ENCODE assay signal across 9 cellular contexts in genomic region chr17:75666959-75667790, GRCh38. TPM values are rescaled to one million over a fixed set of nuclear protein-coding genes. Genes with fewer than 3 reads are reported as not detected.
DNase-seq lines count a peak whose midpoint lies in the region; ATAC-seq, FAIRE-seq and TF ChIP-seq lines count a peak whose summit lies in the region.
"Had no signal": no experiment of that assay in that cellular context is flagged by ENCODE, and none has a peak within 500 bp of the region (broad histone marks: within the 10 kb centered on the region; RNA-seq: fewer than 3 reads in every experiment).

Gene RECQL5, minus strand, starts transcription at chr17:75667154. Its CDS starts 597 bp downstream, at chr17:75666557.
Gene SAP30BP, plus strand, starts transcription at chr17:75667338. Its CDS starts 35 bp downstream, at chr17:75667373.

- H3K4me2 ChIP-seq in keratinocyte (ENCODE audit: control insufficient read depth, extremely low read depth, insufficient read depth, low read depth, low read length): peak within 1 kb of the TSS; percentile 98

- DNase-seq in AML-193 (lab: John Stamatoyannopoulos, UW) (peak; percentile 97 to 98), NCI-H524 (lab: John Stamatoyannopoulos, UW) (peak; percentile 100), cerebellum (ENCODE audit: low spot score) (peak; percentile 98), keratinocyte (ENCODE audit: low read depth, low spot score) (peak; percentile 90)
- DNase-seq in activated CD4-positive, alpha-beta T cell treated with anti-CD3 and anti-CD28 coated beads for 24 hours (ENCODE audit: low read depth in 2 of 2): peak; percentile 95 to 96
- DNase-seq in stimulated activated CD4-positive, alpha-beta T cell treated with anti-CD3 and anti-CD28 coated beads, Interleukin-15, amount 100 ng/mL, for 1 hour (ENCODE audit: low read depth in 1 of 2, low spot score in 1 of 2): peak; percentile 94 to 96

- no peaks in the 10 kb centered on the region for H3K9me3 ChIP-seq in keratinocyte (ENCODE audit: control insufficient read depth, low read depth, low read length)

- peaks cover 16 to 41% of the 10 kb centered on the region in 2 experiments for H3K36me3 ChIP-seq in keratinocyte (ENCODE audit: control insufficient read depth in 2 of 2, extremely low read depth in 1 of 2, insufficient read depth in 2 of 2, low read length in 2 of 2)

- TF ChIP-seq POLR2A in GM19193 (IDR thresholded peaks at IDR 0.05; ENCODE audit: extremely low read depth, insufficient read depth, insufficient read length): peak; percentile 73

- H3K27me3 ChIP-seq in keratinocyte (ENCODE audit: control insufficient read depth, extremely low read depth, insufficient read depth, low read length): no peaks in the 10 kb centered on the region

- peaks cover 4% of the 10 kb centered on the region for H4K20me1 ChIP-seq in keratinocyte (ENCODE audit: control insufficient read depth, extremely low read depth, insufficient read depth, low read length)

- peak; percentile 88 for ATAC-seq in HG03439 (IDR thresholded peaks at IDR 0.05; ENCODE audit: unreplicated experiment)

- H3K9me1 ChIP-seq in keratinocyte (ENCODE audit: control insufficient read depth, extremely low read depth, insufficient read depth, low read length): no peaks in the 10 kb centered on the region

- peak within 1 kb of the TSS; percentile 73 for H2AFZ ChIP-seq in keratinocyte (ENCODE audit: control insufficient read depth, low read length)

- peak within 1 kb of the TSS; percentile 97 for H3K9ac ChIP-seq in keratinocyte (ENCODE audit: control insufficient read depth, extremely low read depth, insufficient read depth, low read length)

- no peak for TF ChIP-seq CTCF in keratinocyte (optimal IDR thresholded peaks at IDR 0.05 in 1 of 3, IDR thresholded peaks at IDR 0.05 in 1 of 3, conservative IDR thresholded peaks at IDR 0.05 in 1 of 3; ENCODE audit: extremely low read depth in 1 of 3, insufficient read depth in 2 of 3, low read length in 3 of 3)

- H3K4me3 ChIP-seq in keratinocyte (ENCODE audit: control insufficient read depth in 2 of 3, extremely low read depth in 1 of 3, insufficient read depth in 2 of 3, low read depth in 1 of 3, low read length in 3 of 3): peak within 1 kb of the TSS; percentile 84 to 98 (median 98)

- dilution Hi-C loops in keratinocyte (cut with MboI; ENCODE audit: extremely low pct_ligation_motif_present, low sequenced_read_pairs): no loop called here

- peaks cover 67% of the 10 kb centered on the region for H3K79me2 ChIP-seq in keratinocyte (ENCODE audit: control insufficient read depth, insufficient read depth, low read length)

- FAIRE-seq in keratinocyte (lab: Jason Lieb, UNC): peak; percentile 86
- FAIRE-seq: colon had no signal

- peaks cover 16% of the 10 kb centered on the region for H3K4me1 ChIP-seq in keratinocyte (ENCODE audit: control insufficient read depth, extremely low read depth, insufficient read depth, low read length)

- peak within 1 kb of the TSS; percentile 95 for H3K27ac ChIP-seq in keratinocyte (ENCODE audit: control insufficient read depth, insufficient read depth, low read length)

RNA-seq across cellular contexts. Expression of gene RECQL5, which starts in this region (rescaled TPM):
- 14.1 TPM for total RNA-seq in cerebellum
- polyA plus RNA-seq in keratinocyte: 11.9 to 15.8 TPM (median 12.9 TPM) in 3 replicates
- polyA plus RNA-seq in keratinocyte (2011; ENCODE audit: low read depth): 5.9 TPM
- 5.3 and 5.5 TPM in 2 replicates for polyA plus RNA-seq in keratinocyte (2011; cell fraction: cytosol; rRNA removed)
- polyA plus RNA-seq in keratinocyte (2011; cell fraction: nucleus; rRNA removed): 80.9 and 96.7 TPM in 2 replicates
- 16.7 and 20.5 TPM in 2 replicates for polyA plus RNA-seq in keratinocyte (2012; ENCODE audit: low replicate concordance)
- 31.0 to 53.1 TPM (median 38.4 TPM) in 3 replicates for polyA minus RNA-seq in keratinocyte
- 11.1 TPM for polyA minus RNA-seq in keratinocyte (2011; cell fraction: cytosol; rRNA and poly(A)+ RNA removed)
- polyA minus RNA-seq in keratinocyte (2011; cell fraction: nucleus; rRNA and poly(A)+ RNA removed): 35.5 and 43.4 TPM in 2 replicates

RNA-seq across cellular contexts. Expression of gene SAP30BP, which starts in this region (rescaled TPM):
- total RNA-seq in cerebellum: 39.2 TPM
- polyA plus RNA-seq in keratinocyte: 99.0 to 103 TPM (median 101 TPM) in 3 replicates
- polyA plus RNA-seq in keratinocyte (2011; ENCODE audit: low read depth): 115 TPM
- 97.8 and 111 TPM in 2 replicates for polyA plus RNA-seq in keratinocyte (2011; cell fraction: cytosol; rRNA removed)
- polyA plus RNA-seq in keratinocyte (2011; cell fraction: nucleus; rRNA removed): 174 and 189 TPM in 2 replicates
- polyA plus RNA-seq in keratinocyte (2012; ENCODE audit: low replicate concordance): 80.5 and 96.0 TPM in 2 replicates
- polyA minus RNA-seq in keratinocyte: 44.9 to 68.4 TPM (median 58.9 TPM) in 3 replicates
- polyA minus RNA-seq in keratinocyte (2011; cell fraction: cytosol; rRNA and poly(A)+ RNA removed): 52.4 TPM
- polyA minus RNA-seq in keratinocyte (2011; cell fraction: nucleus; rRNA and poly(A)+ RNA removed): 43.7 and 56.2 TPM in 2 replicates

Comparison
In these comparisons a context has a peak if more than half of its experiments do, and no peak if none do; other contexts are left out.
1. Peak in every context shown above with its lines: DNase-seq, ATAC-seq, H3K4me3 ChIP-seq and H3K27ac ChIP-seq.